ENCODE assay signal across 8 cellular contexts in genomic region chr20:50513169-50514034, GRCh38. TPM values are rescaled to one million over a fixed set of nuclear protein-coding genes. Genes with fewer than 3 reads are reported as not detected.
DNase-seq lines count a peak whose midpoint lies in the region; ATAC-seq and TF ChIP-seq lines count a peak whose summit lies in the region.

No MANE protein-coding gene starts in this region.

- no peaks in the 10 kb centered on the region for H3K9me3 ChIP-seq in OCI-LY1 (ENCODE audit: low read length)
- H3K9me3 ChIP-seq in colonic mucosa: no peaks in the 10 kb centered on the region

- H3K27ac Mint-ChIP-seq in CD14-positive monocyte (peak overlapping the region; percentile 88 to 97 (median 92)), natural killer cell (peak overlapping the region; percentile 95 to 98)

- H4K20me1 ChIP-seq in OCI-LY1 (ENCODE audit: insufficient read depth, low read length): no peaks in the 10 kb centered on the region

- peaks cover 86% of the 10 kb centered on the region for H3K4me1 Mint-ChIP-seq in CD14-positive monocyte
- peaks cover 74 to 79% of the 10 kb centered on the region in 2 donors for H3K4me1 Mint-ChIP-seq in natural killer cell

- peak overlapping the region; percentile 70 to 95 for H3K4me3 Mint-ChIP-seq in CD14-positive monocyte
- peak overlapping the region; percentile 93 for H3K4me3 Mint-ChIP-seq in natural killer cell

- no peaks in the 10 kb centered on the region; the same call in 1 of the 2 replicates for H3K36me3 ChIP-seq in OCI-LY1 (ENCODE audit: insufficient read depth, low read length)
- H3K36me3 ChIP-seq in colonic mucosa: no peaks in the 10 kb centered on the region

- peaks cover 59% of the 10 kb centered on the region for H3K79me2 ChIP-seq in OCI-LY1 (ENCODE audit: insufficient read depth, low read length)

- H3K27ac ChIP-seq in OCI-LY1 (ENCODE audit: low read depth, low read length, poor library complexity, severe bottlenecking) (no peak overlapping the region), colonic mucosa (peak overlapping the region; percentile 1)

- no peak overlapping the region for H2AFZ ChIP-seq in OCI-LY1 (ENCODE audit: low read length)

- H3K27me3 ChIP-seq in OCI-LY1 (ENCODE audit: insufficient read depth, low read length) (no peaks in the 10 kb centered on the region), colonic mucosa (no peaks in the 10 kb centered on the region)

- intact Hi-C loops in CD14-positive monocyte (cut with micrococcal nuclease): loop anchor here in 1 of 2 donors (5.0 kb wide), 1 partner anchor 34 kb away; no protein-coding TSS in a partner anchor
- intact Hi-C loops in colonic mucosa (cut with DNase I): no loop called here
- intact Hi-C loops in natural killer cell (cut with micrococcal nuclease): loop anchor here (5.0 kb wide), 1 partner anchor 59 kb away; no protein-coding TSS in a partner anchor

- TF ChIP-seq CTCF in CD14-positive monocyte (IDR thresholded peaks at IDR 0.05): no peak
- TF ChIP-seq CTCF in OCI-LY1 (IDR thresholded peaks at IDR 0.05; ENCODE audit: low read length): no peak
- TF ChIP-seq CTCF in colonic mucosa (IDR thresholded peaks at IDR 0.05): no peak
- TF ChIP-seq CTCF in natural killer cell (IDR thresholded peaks at IDR 0.05): no peak
- TF ChIP-seq CTCF in GM13977 (IDR thresholded peaks at IDR 0.05; ENCODE audit: extremely low read depth, insufficient read depth, missing control alignments): no peak

- ATAC-seq in natural killer cell (no peak), HG02973 (IDR thresholded peaks at IDR 0.05; ENCODE audit: unreplicated experiment) (no peak), HG02571 (IDR thresholded peaks at IDR 0.05; ENCODE audit: unreplicated experiment) (no peak)

- H3K4me1 ChIP-seq in OCI-LY1 (ENCODE audit: insufficient read depth, low read length, severe bottlenecking) (peaks cover 49% of the 10 kb centered on the region), colonic mucosa (peaks cover 17% of the 10 kb centered on the region)

- peak overlapping the region; percentile 98 for H3K4me2 ChIP-seq in OCI-LY1 (ENCODE audit: low read length)

- no peak overlapping the region for H3K4me3 ChIP-seq in OCI-LY1 (ENCODE audit: low read depth, low read length, poor library complexity, severe bottlenecking)
- H3K4me3 ChIP-seq in colonic mucosa: no peak overlapping the region

- peaks cover 0 to 5% (median 0%) of the 10 kb centered on the region in 7 donors for H3K9me3 Mint-ChIP-seq in CD14-positive monocyte
- H3K9me3 Mint-ChIP-seq in natural killer cell: no peaks in the 10 kb centered on the region

- H3K36me3 Mint-ChIP-seq in CD14-positive monocyte: peaks cover 14 to 15% of the 10 kb centered on the region in 2 donors
- H3K36me3 Mint-ChIP-seq in natural killer cell: no peaks in the 10 kb centered on the region

- H3K9ac ChIP-seq in OCI-LY1 (ENCODE audit: low read length) (no peak overlapping the region; the same call in 1 of the 2 replicates), colonic mucosa (ENCODE audit: low read depth in 2 of 2, low read length in 2 of 2) (peak overlapping the region in 1 of 2 donors; percentile 48)

- DNase-seq in CD14-positive monocyte (ENCODE audit: low spot score): no peak
- no peak for DNase-seq in colonic mucosa
- DNase-seq in natural killer cell: no peak
- no peak for DNase-seq in GM13977 (ENCODE audit: low spot score)
- no peak for DNase-seq in ecto neural progenitor cell (ENCODE audit: low spot score)

- in situ Hi-C loops in GM13977 (cut with MboI; ENCODE audit: low pct_unique_long_range_greater_than_20kb, low sequenced_read_pairs, unreplicated experiment): loop anchor here (10.0 kb wide), 1 partner anchor 61 kb away; no protein-coding TSS in a partner anchor

- H3F3A ChIP-seq in OCI-LY1 (ENCODE audit: insufficient read depth, low read length): no peaks in the 10 kb centered on the region

- H3K27me3 Mint-ChIP-seq in CD14-positive monocyte (ENCODE audit: low read depth in 3 of 3) (peaks cover 0 to 7% (median 3%) of the 10 kb centered on the region in 3 donors), natural killer cell (ENCODE audit: low read depth in 2 of 2) (no peaks in the 10 kb centered on the region)

- no peaks in the 10 kb centered on the region for H3K9me2 ChIP-seq in OCI-LY1 (ENCODE audit: low read depth, low read length)

RNA-seq across cellular contexts. Expression of gene PTPN1, which starts 3.2 kb away (rescaled TPM):
- polyA plus RNA-seq in CD14-positive monocyte: 10 to 100 TPM; 12.4 to 19.1 TPM
- 10 to 100 TPM; 33.2 to 37.9 TPM for total RNA-seq in colonic mucosa
- total RNA-seq in natural killer cell: 10 to 100 TPM; 52.9 to 64.5 (median 58.3) TPM
